In the genomic region with DNA sequence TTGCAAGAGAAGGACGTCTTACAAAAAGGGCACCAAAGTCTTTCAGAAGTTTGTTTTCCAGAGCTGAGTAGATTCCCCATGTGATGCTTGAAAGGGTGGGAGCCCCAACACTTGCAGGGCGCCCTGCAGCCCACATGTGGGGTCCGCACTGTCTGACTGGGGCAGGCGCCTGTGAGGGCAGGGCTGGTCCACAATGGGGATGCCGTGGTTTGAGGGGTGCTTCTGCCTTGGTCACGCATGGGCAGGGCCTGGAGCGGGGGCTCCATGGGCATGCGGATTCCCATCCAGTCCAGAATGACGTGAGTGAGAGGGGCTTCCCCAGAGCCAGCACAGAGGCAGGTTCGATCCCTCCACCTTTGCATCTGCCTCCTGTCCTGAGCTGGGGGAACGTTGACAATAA, we compare ENCODE assay signal across 29 cellular contexts.
"Had no signal": no experiment of that assay in that cellular context is flagged by ENCODE, and none has a peak within 500 bp of the region (broad histone marks: within the 10 kb centered on the region; RNA-seq: fewer than 3 reads in every experiment).

No MANE protein-coding gene starts in this region.

- H3K36me3 Mint-ChIP-seq: activated naive CD4-positive, alpha-beta T cell treated with anti-CD3 and anti-CD28 coated beads, Interleukin-2, amount 50 U/mL, for 24 hours; activated naive CD8-positive, alpha-beta T cell treated with anti-CD3 and anti-CD28 coated beads for 36 hours; brain had no signal

- ATAC-seq: activated CD8-positive, alpha-beta T cell treated with anti-CD3 and anti-CD28 coated beads for 36 hours; activated naive CD8-positive, alpha-beta T cell treated with anti-CD3 and anti-CD28 coated beads, Interleukin-2, amount 50 U/mL, for 24 hours; activated T-cell treated with anti-CD3 and anti-CD28 coated beads, Interleukin-2, amount 50 U/mL, for 4 hours; activated T-helper 17 cell treated with anti-CD3 and anti-CD28 coated beads, Interleukin-2, amount 50 U/mL, for 72 hours; esophagus mucosa; WTC11 had no signal

- H3K27me3 Mint-ChIP-seq: activated CD4-positive, alpha-beta T cell treated with anti-CD3 and anti-CD28 coated beads, Interleukin-2, amount 10 ng/mL, durations not matched to agents 7 days and 5 days; activated CD8-positive, alpha-beta T cell treated with anti-CD3 and anti-CD28 coated beads for 36 hours; activated naive CD4-positive, alpha-beta T cell treated with anti-CD3 and anti-CD28 coated beads, Interleukin-2, amount 50 U/mL, for 24 hours; activated naive CD8-positive, alpha-beta T cell treated with anti-CD3 and anti-CD28 coated beads for 36 hours; activated naive CD8-positive, alpha-beta T cell treated with anti-CD3 and anti-CD28 coated beads, Interleukin-2, amount 50 U/mL, for 24 hours had no signal

- H3K4me3 ChIP-seq: adrenal gland, ascending aorta, breast epithelium, cardiac muscle cell, colonic mucosa had no signal

- H3K4me1 ChIP-seq: adrenal gland, ascending aorta, breast epithelium, colonic mucosa had no signal

- H3K27me3 ChIP-seq: adrenal gland, ascending aorta, breast epithelium, cardiac muscle cell, colonic mucosa had no signal

- FAIRE-seq: frontal cortex had no signal

- H3K36me3 ChIP-seq: adrenal gland, ascending aorta, breast epithelium, cardiac muscle cell, colonic mucosa had no signal

- H3K9me3 ChIP-seq: adrenal gland, ascending aorta, colonic mucosa had no signal

- H3K4me3 Mint-ChIP-seq: activated CD4-positive, alpha-beta T cell treated with anti-CD3 and anti-CD28 coated beads, Interleukin-2, amount 10 ng/mL, durations not matched to agents 7 days and 5 days; activated CD8-positive, alpha-beta T cell treated with anti-CD3 and anti-CD28 coated beads for 36 hours; activated naive CD4-positive, alpha-beta T cell treated with anti-CD3 and anti-CD28 coated beads for 36 hours; activated naive CD4-positive, alpha-beta T cell treated with anti-CD3 and anti-CD28 coated beads, Interleukin-2, amount 50 U/mL, for 24 hours; activated naive CD8-positive, alpha-beta T cell treated with anti-CD3 and anti-CD28 coated beads for 36 hours; activated naive CD8-positive, alpha-beta T cell treated with anti-CD3 and anti-CD28 coated beads, Interleukin-2, amount 50 U/mL, for 24 hours; activated T-cell treated with anti-CD3 and anti-CD28 coated beads, Interleukin-2, amount 50 U/mL, for 4 hours; activated T-helper 17 cell treated with anti-CD3 and anti-CD28 coated beads, Interleukin-2, amount 50 U/mL, for 72 hours; brain; endodermal cell; WTC11 had no signal

- DNase-seq: activated CD4-positive, alpha-beta T cell treated with anti-CD3 and anti-CD28 coated beads for 1 hour; activated CD4-positive, alpha-beta T cell treated with anti-CD3 and anti-CD28 coated beads for 4 hours; activated CD4-positive, alpha-beta T cell treated with anti-CD3 and anti-CD28 coated beads, Interleukin-2, amount 10 ng/mL, durations not matched to agents 7 days and 5 days; activated CD4-positive, alpha-beta T cell treated with anti-CD3 and anti-CD28 coated beads, Interleukin-2, amount 50 U/mL, for 4 hours; activated CD8-positive, alpha-beta memory T cell treated with anti-CD3 and anti-CD28 coated beads for 24 hours; activated CD8-positive, alpha-beta T cell treated with anti-CD3 and anti-CD28 coated beads for 36 hours; activated effector memory CD4-positive, alpha-beta T cell treated with anti-CD3 and anti-CD28 coated beads, Interleukin-2, amount 50 U/mL, for 16 hours; activated naive CD4-positive, alpha-beta T cell treated with anti-CD3 and anti-CD28 coated beads for 36 hours; activated naive CD8-positive, alpha-beta T cell treated with anti-CD3 and anti-CD28 coated beads for 36 hours; activated naive CD8-positive, alpha-beta T cell treated with anti-CD3 and anti-CD28 coated beads, Interleukin-2, amount 50 U/mL, for 24 hours; activated T-cell treated with anti-CD3 and anti-CD28 coated beads, Interleukin-2, amount 50 U/mL, for 4 hours; adrenal gland; amygdala; central memory CD4-positive, alpha-beta T cell; cerebellar nuclear complex; colonic mucosa; effector CD8-positive, alpha-beta T cell; endodermal cell; T-helper 2 cell had no signal

- H3K27ac ChIP-seq: adrenal gland, ascending aorta, breast epithelium, cardiac muscle cell, colonic mucosa, VCaP had no signal

- H3K4me1 Mint-ChIP-seq: activated CD4-positive, alpha-beta T cell treated with anti-CD3 and anti-CD28 coated beads, Interleukin-2, amount 10 ng/mL, durations not matched to agents 7 days and 5 days; activated naive CD4-positive, alpha-beta T cell treated with anti-CD3 and anti-CD28 coated beads, Interleukin-2, amount 50 U/mL, for 24 hours; activated naive CD8-positive, alpha-beta T cell treated with anti-CD3 and anti-CD28 coated beads for 36 hours; activated naive CD8-positive, alpha-beta T cell treated with anti-CD3 and anti-CD28 coated beads, Interleukin-2, amount 50 U/mL, for 24 hours; brain; endodermal cell; WTC11 had no signal

- H3K27ac Mint-ChIP-seq: activated CD4-positive, alpha-beta T cell treated with anti-CD3 and anti-CD28 coated beads, Interleukin-2, amount 10 ng/mL, durations not matched to agents 7 days and 5 days; activated CD8-positive, alpha-beta T cell treated with anti-CD3 and anti-CD28 coated beads for 36 hours; activated naive CD4-positive, alpha-beta T cell treated with anti-CD3 and anti-CD28 coated beads for 36 hours; activated naive CD4-positive, alpha-beta T cell treated with anti-CD3 and anti-CD28 coated beads, Interleukin-2, amount 50 U/mL, for 24 hours; activated naive CD8-positive, alpha-beta T cell treated with anti-CD3 and anti-CD28 coated beads for 36 hours; activated naive CD8-positive, alpha-beta T cell treated with anti-CD3 and anti-CD28 coated beads, Interleukin-2, amount 50 U/mL, for 24 hours; activated T-helper 17 cell treated with anti-CD3 and anti-CD28 coated beads, Interleukin-2, amount 50 U/mL, for 72 hours; brain; endodermal cell; WTC11 had no signal
